Comparison of ENCODE assay signal across 7 cellular contexts in the genomic region with DNA sequence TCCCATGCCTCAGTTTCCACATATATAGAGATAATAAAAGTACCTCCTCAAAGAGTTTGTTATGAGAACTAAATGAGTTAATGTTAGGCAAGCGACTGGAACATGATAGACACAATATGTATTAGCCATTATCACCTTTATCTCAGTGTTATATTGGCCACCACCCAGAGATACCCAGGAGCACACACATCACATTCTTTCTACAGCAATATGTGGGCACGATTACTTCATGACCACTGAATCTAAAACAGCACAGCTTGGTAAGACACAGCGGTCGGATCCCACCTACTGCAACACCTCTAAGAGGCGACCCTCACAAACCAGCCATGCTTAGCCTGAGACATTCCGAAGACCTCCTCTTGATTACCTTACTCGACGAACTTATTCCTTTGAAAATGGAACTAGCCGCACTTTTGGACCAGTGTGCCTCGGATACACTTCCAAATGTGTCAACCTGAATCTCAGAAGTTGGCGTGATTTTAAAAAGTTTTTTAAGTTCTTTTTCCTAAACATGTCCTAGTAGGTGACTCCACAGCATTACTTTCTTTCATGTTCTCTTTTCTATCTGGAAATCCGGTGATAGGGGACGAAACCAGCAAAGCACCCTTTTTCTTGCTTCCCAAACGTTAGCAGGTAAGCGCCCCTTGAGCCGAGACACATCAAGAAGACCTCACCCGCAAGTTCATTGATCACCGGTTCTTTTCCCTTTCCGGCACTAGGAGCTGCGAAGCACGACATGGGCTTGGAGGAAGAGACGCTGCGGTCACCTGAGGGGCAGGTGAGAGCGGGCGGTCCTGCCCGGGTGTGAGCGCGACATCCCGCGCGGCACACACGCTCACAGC. TPM values are rescaled to one million over a fixed set of nuclear protein-coding genes. Genes with fewer than 3 reads are reported as not detected.
A peak's percentile ranks its signal among the peaks of the same experiment; 100 is the strongest.
DNase-seq lines count a peak whose midpoint lies in the region; ATAC-seq, FAIRE-seq and TF ChIP-seq lines count a peak whose summit lies in the region.

No MANE protein-coding gene starts in this region.

- H3K9me3 Mint-ChIP-seq in activated naive CD4-positive, alpha-beta T cell treated with anti-CD3 and anti-CD28 coated beads, Interleukin-2, amount 50 U/mL, for 72 hours, result no peaks in the 10 kb centered on the region
- no peaks in the 10 kb centered on the region for H3K9me3 Mint-ChIP-seq in immature natural killer cell

- peak overlapping the region; percentile 68 to 97 (median 94) for H3K4me3 ChIP-seq in subcutaneous abdominal adipose tissue (ENCODE audit: low read depth in 1 of 5, low read length in 5 of 5)

- peak overlapping the region; percentile 68 to 97 for H3K27ac Mint-ChIP-seq in activated naive CD4-positive, alpha-beta T cell treated with anti-CD3 and anti-CD28 coated beads, Interleukin-2, amount 50 U/mL, for 72 hours
- peak overlapping the region; percentile 59 to 92 (median 81) for H3K27ac Mint-ChIP-seq in immature natural killer cell

- peak; percentile 63 for FAIRE-seq in GM12891 (lab: Jason Lieb, UNC)

- peaks cover 11% of the 10 kb centered on the region in 2 donors for H3K36me3 Mint-ChIP-seq in activated naive CD4-positive, alpha-beta T cell treated with anti-CD3 and anti-CD28 coated beads, Interleukin-2, amount 50 U/mL, for 72 hours
- peaks cover 0 to 5% (median 3%) of the 10 kb centered on the region in 3 donors for H3K36me3 Mint-ChIP-seq in immature natural killer cell

- H3K27ac ChIP-seq in subcutaneous abdominal adipose tissue (ENCODE audit: low read depth, low read length), result no peak overlapping the region

- peaks cover 0 to 20% (median 17%) of the 10 kb centered on the region in 5 donors for H3K4me1 ChIP-seq in subcutaneous abdominal adipose tissue (ENCODE audit: control insufficient read depth in 5 of 5, insufficient read depth in 5 of 5, low read length in 5 of 5)

- peaks cover 0 to 10% (median 6%) of the 10 kb centered on the region in 3 donors for H3K27me3 Mint-ChIP-seq in immature natural killer cell (ENCODE audit: low read depth in 3 of 3)

- no peaks in the 10 kb centered on the region for H3K27me3 ChIP-seq in subcutaneous abdominal adipose tissue (ENCODE audit: control insufficient read depth in 5 of 5, insufficient read depth in 4 of 5, low read length in 5 of 5)

- peaks cover 26 to 50% of the 10 kb centered on the region in 2 donors for H3K4me1 Mint-ChIP-seq in immature natural killer cell

- peak overlapping the region; percentile 78 to 94 (median 90) for H3K4me3 Mint-ChIP-seq in immature natural killer cell

- TF ChIP-seq POLR2A in GM12891 (IDR thresholded peaks at IDR 0.05; ENCODE audit: low read depth, low read length), result no peak

- no peaks in the 10 kb centered on the region for H3K9me3 ChIP-seq in subcutaneous abdominal adipose tissue (ENCODE audit: control insufficient read depth in 5 of 5, low read length in 5 of 5)

- peaks cover 0 to 8% (median 0%) of the 10 kb centered on the region in 5 donors for H3K36me3 ChIP-seq in subcutaneous abdominal adipose tissue (ENCODE audit: control insufficient read depth in 5 of 5, insufficient read depth in 5 of 5, low read length in 5 of 5)

- ATAC-seq in activated naive CD4-positive, alpha-beta T cell treated with anti-CD3 and anti-CD28 coated beads, Interleukin-2, amount 50 U/mL, for 72 hours, result no peak
- no peak for ATAC-seq in HG02885 (IDR thresholded peaks at IDR 0.05; ENCODE audit: poor library complexity, unreplicated experiment)

- H3K9ac ChIP-seq in subcutaneous abdominal adipose tissue (ENCODE audit: low read length in 5 of 5), result peak overlapping the region; percentile 57 to 90 (median 84)

- DNase-seq in GM12891 (ENCODE audit: insufficient read length, low spot score) (no peak), HK-2 (ENCODE audit: unreplicated experiment) (peak; percentile 34), immature natural killer cell (no peak)
- DNase-seq in activated naive CD4-positive, alpha-beta T cell treated with anti-CD3 and anti-CD28 coated beads, Interleukin-2, amount 50 U/mL, for 72 hours (ENCODE audit: low spot score in 2 of 2), result no peak
- DNase-seq in stimulated activated CD4-positive, alpha-beta T cell treated with anti-CD3 and anti-CD28 coated beads, Interleukin-15, amount 100 ng/mL, for 24 hours, result no peak

TF ChIP-seq in GM12891, 5 proteins besides CTCF, POLR2A, EP300 and RAD21:
- TF ChIP-seq POLR2AphosphoS5 (IDR thresholded peaks at IDR 0.05; ENCODE audit: low read depth, low read length) (no peak), SPI1 (IDR thresholded peaks at IDR 0.05; ENCODE audit: low read depth, low read length) (no peak), TAF1 (IDR thresholded peaks at IDR 0.05; ENCODE audit: low read depth, low read length) (no peak), PAX5 (IDR thresholded peaks at IDR 0.05; ENCODE audit: insufficient read depth, low read length, severe bottlenecking) (no peak), POU2F2 (IDR thresholded peaks at IDR 0.05; ENCODE audit: low read depth, low read length) (no peak)
TF ChIP-seq in GM12891: peak in this region for 0.

RNA-seq across cellular contexts. Expression of a gene that starts 0.9 kb away (rescaled TPM):
- 21.1 TPM for polyA plus RNA-seq in GM12891 (2012; ENCODE audit: low read depth, missing spikeins)
- total RNA-seq in activated naive CD4-positive, alpha-beta T cell treated with anti-CD3 and anti-CD28 coated beads, Interleukin-2, amount 50 U/mL, for 72 hours, result 10 to 100 TPM; 23.9 to 37.6 TPM
- polyA plus RNA-seq in immature natural killer cell, result 10 to 100 TPM; 14.1 to 25.4 (median 22.5) TPM
